Comparison of ENCODE assay signal across 14 cellular contexts in the genomic region with DNA sequence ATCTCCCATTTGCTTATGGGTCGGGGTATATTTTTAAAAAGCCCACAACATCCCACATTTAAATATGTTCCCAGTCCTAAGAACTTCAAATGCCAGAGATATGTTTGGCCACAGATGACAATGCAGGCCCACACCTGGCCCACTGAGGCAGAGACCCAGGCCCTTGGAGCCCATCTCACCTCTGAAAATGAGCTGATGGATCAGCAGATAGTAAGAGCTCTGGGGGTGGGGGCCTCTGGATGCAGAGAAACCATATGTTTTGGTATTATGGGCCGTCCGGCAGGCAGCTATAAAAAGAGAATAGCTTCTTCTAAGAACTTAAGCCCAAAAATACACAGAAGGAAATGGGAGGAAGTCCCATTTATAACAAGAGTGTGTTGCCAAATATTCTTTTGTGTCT.
DNase-seq lines count a peak whose midpoint lies in the region; ATAC-seq and TF ChIP-seq lines count a peak whose summit lies in the region.
"Had no signal": no experiment of that assay in that cellular context is flagged by ENCODE, and none has a peak within 500 bp of the region (broad histone marks: within the 10 kb centered on the region; RNA-seq: fewer than 3 reads in every experiment).

No MANE protein-coding gene starts in this region.

- H4K20me1 ChIP-seq in BLaER1 treated with 17β-estradiol and CSF1 and Interleukin-3, amounts not matched to agents 10 nM and 100 nM = no peaks in the 10 kb centered on the region
- H4K20me1 ChIP-seq in Karpas-422 (ENCODE audit: insufficient read depth, low read depth, low read length) = no peaks in the 10 kb centered on the region

- WGBS in esophagus muscularis mucosa = 68% methylated on average over 3 of the region's 3 CpGs

- peak overlapping the region in 6 of 11 experiments; percentile 15 to 50 (median 26); a peak in 9 of 22 replicates for H3K27ac ChIP-seq in BLaER1 treated with 17β-estradiol and CSF1 and Interleukin-3, amounts not matched to agents 10 nM and 100 nM
- H3K27ac ChIP-seq in esophagus muscularis mucosa (replicated peaks in 1 of 4) (no peak overlapping the region), Karpas-422 (ENCODE audit: low read length) (no peak overlapping the region)
- H3K27ac ChIP-seq: HL-60 had no signal

- H3K4me2 ChIP-seq in BLaER1 treated with 17β-estradiol and CSF1 and Interleukin-3, amounts not matched to agents 10 nM and 100 nM = peak overlapping the region; percentile 53 to 77 (median 70)
- no peak overlapping the region for H3K4me2 ChIP-seq in Karpas-422 (ENCODE audit: low read depth, low read length, poor library complexity, severe bottlenecking)

- no peak overlapping the region for H3K4me3 ChIP-seq in BLaER1 treated with 17β-estradiol and CSF1 and Interleukin-3, amounts not matched to agents 10 nM and 100 nM
- H3K4me3 ChIP-seq in esophagus muscularis mucosa = no peak overlapping the region
- H3K4me3 ChIP-seq in Karpas-422 (ENCODE audit: low read length) = no peak overlapping the region
- H3K4me3 ChIP-seq: HAP-1 had no signal

- DNase-seq in NCI-H524 treated with DMSO at 0.1 percent for 48 hours (lab: John Stamatoyannopoulos, UW) (peak; percentile 44), esophagus muscularis mucosa (ENCODE audit: extremely low spot score) (peak; percentile 64), pons (ENCODE audit: low spot score) (peak; percentile 39), Karpas-422 (no peak)
- DNase-seq: CD8-positive, alpha-beta T cell; COR-L47; DND-41; GOT3; HFFc6 had no signal

- no peak overlapping the region for H3K9ac ChIP-seq in BLaER1 treated with 17β-estradiol and CSF1 and Interleukin-3, amounts not matched to agents 10 nM and 100 nM
- H3K9ac ChIP-seq in Karpas-422 (ENCODE audit: low read length) = no peak overlapping the region

- H3K36me3 ChIP-seq in BLaER1 treated with 17β-estradiol and CSF1 and Interleukin-3, amounts not matched to agents 10 nM and 100 nM = no peaks in the 10 kb centered on the region
- H3K36me3 ChIP-seq in esophagus muscularis mucosa (no peaks in the 10 kb centered on the region), Karpas-422 (ENCODE audit: insufficient read depth, low read length) (no peaks in the 10 kb centered on the region)
- H3K36me3 ChIP-seq: HAP-1 had no signal

- peaks cover 18 to 30% (median 25%) of the 10 kb centered on the region in 10 experiments for H3K4me1 ChIP-seq in BLaER1 treated with 17β-estradiol and CSF1 and Interleukin-3, amounts not matched to agents 10 nM and 100 nM
- H3K4me1 ChIP-seq in esophagus muscularis mucosa = peaks cover 0 to 3% (median 0%) of the 10 kb centered on the region in 4 donors
- no peaks in the 10 kb centered on the region for H3K4me1 ChIP-seq in Karpas-422 (ENCODE audit: low read length)
- H3K4me1 ChIP-seq: HAP-1 had no signal

- ATAC-seq in HG02884 (IDR thresholded peaks at IDR 0.05; ENCODE audit: unreplicated experiment) (no peak), GM18505 (IDR thresholded peaks at IDR 0.05; ENCODE audit: unreplicated experiment) (no peak)
- ATAC-seq: CD8-positive, alpha-beta T cell had no signal

- no peak for TF ChIP-seq CTCF in esophagus muscularis mucosa (IDR thresholded peaks at IDR 0.05)

- H2AFZ ChIP-seq in Karpas-422 (ENCODE audit: low read length) = no peak overlapping the region

- H3K27me3 ChIP-seq in BLaER1 treated with 17β-estradiol and CSF1 and Interleukin-3, amounts not matched to agents 10 nM and 100 nM = no peaks in the 10 kb centered on the region
- H3K27me3 ChIP-seq in esophagus muscularis mucosa = no peaks in the 10 kb centered on the region
- H3K27me3 ChIP-seq in Karpas-422 (ENCODE audit: low read length) = no peaks in the 10 kb centered on the region

- H3K9me2 ChIP-seq in Karpas-422 (replicated peaks; ENCODE audit: insufficient read depth, low read length) = no peaks in the 10 kb centered on the region

- no peaks in the 10 kb centered on the region for H3K79me2 ChIP-seq in Karpas-422 (ENCODE audit: low read length)

- TF ChIP-seq POLR2A in esophagus muscularis mucosa (IDR thresholded peaks at IDR 0.05; ENCODE audit: low read depth) = no peak
- TF ChIP-seq POLR2A in GM18505 (IDR thresholded peaks at IDR 0.05; ENCODE audit: borderline replicate concordance, extremely low read depth, insufficient read depth, insufficient read length) = no peak

- no peak for TF ChIP-seq EP300 in esophagus muscularis mucosa (IDR thresholded peaks at IDR 0.05)

- intact Hi-C loops in esophagus muscularis mucosa (cut with DNase I) = no loop called here

- no peaks in the 10 kb centered on the region for H3K9me3 ChIP-seq in BLaER1 treated with 17β-estradiol and CSF1 and Interleukin-3, amounts not matched to agents 10 nM and 100 nM (replicated peaks in 1 of 11)
- H3K9me3 ChIP-seq in esophagus muscularis mucosa (no peaks in the 10 kb centered on the region), Karpas-422 (ENCODE audit: low read length) (no peaks in the 10 kb centered on the region)
- H3K9me3 ChIP-seq: HAP-1 had no signal

Comparison
In these comparisons a context has a peak if more than half of its experiments do, and no peak if none do; other contexts are left out.
1. H3K27ac ChIP-seq: peak in BLaER1 treated with 17β-estradiol and CSF1 and Interleukin-3, amounts not matched to agents 10 nM and 100 nM (6 of 11); none in esophagus muscularis mucosa (0 of 4) and Karpas-422 (single experiment).